Comparison of ENCODE assay signal across 18 cellular contexts in genomic region chr2:208112969-208113368, GRCh38. TPM values are rescaled to one million over a fixed set of nuclear protein-coding genes. Genes with fewer than 3 reads are reported as not detected.
DNase-seq lines count a peak whose midpoint lies in the region; ATAC-seq, FAIRE-seq and TF ChIP-seq lines count a peak whose summit lies in the region.
"Had no signal": no experiment of that assay in that cellular context is flagged by ENCODE, and none has a peak within 500 bp of the region (broad histone marks: within the 10 kb centered on the region; RNA-seq: fewer than 3 reads in every experiment).

No MANE protein-coding gene starts in this region.

- H3K4me1 Mint-ChIP-seq in neural progenitor cell: peaks cover 18% of the 10 kb centered on the region
- no peaks in the 10 kb centered on the region for H3K4me1 Mint-ChIP-seq in natural killer cell treated with Interleukin-12 subunit alpha and Interleukin-12 subunit beta and Interleukin-15 and Interleukin-18, amount 100 ng/mL, for 72 hours (ENCODE audit: low read depth in 2 of 2)
- H3K4me1 Mint-ChIP-seq: naive B cell had no signal

- H3K79me2 ChIP-seq in neural progenitor cell (ENCODE audit: low read depth): no peaks in the 10 kb centered on the region

- no peak overlapping the region for H3K27ac Mint-ChIP-seq in neural progenitor cell
- H3K27ac Mint-ChIP-seq in natural killer cell treated with Interleukin-12 subunit alpha and Interleukin-12 subunit beta and Interleukin-15 and Interleukin-18, amount 100 ng/mL, for 72 hours: no peak overlapping the region
- H3K27ac Mint-ChIP-seq: naive B cell had no signal

- peak; percentile 82 for DNase-seq in H7
- DNase-seq in NCI-H2107 treated with DMSO at 0.1 percent for 48 hours (lab: John Stamatoyannopoulos, UW; ENCODE audit: unreplicated experiment): peak; percentile 85
- DNase-seq in SK-N-DZ (ENCODE audit: low spot score): peak; percentile 74
- peak; percentile 24 for DNase-seq in neural progenitor cell (ENCODE audit: low spot score)
- no peak for DNase-seq in mucosa of gallbladder (ENCODE audit: low spot score)
- no peak for DNase-seq in GM12892 (ENCODE audit: insufficient read length)
- DNase-seq in DMS 273 (lab: John Stamatoyannopoulos, UW; ENCODE audit: unreplicated experiment): no peak
- no peak for DNase-seq in natural killer cell treated with Interleukin-12 subunit alpha and Interleukin-12 subunit beta and Interleukin-15 and Interleukin-18, amount 100 ng/mL, for 72 hours (ENCODE audit: low spot score)
- DNase-seq: activated naive CD4-positive, alpha-beta T cell treated with Interleukin-2 at 50 U/mL for 16 hours; brain microvascular endothelial cell; C1 segment of cervical spinal cord; effector memory CD4-positive, alpha-beta T cell; left cardiac atrium; naive B cell; NCI-H1930; SHP77 had no signal

- H3K27me3 ChIP-seq in H7 (ENCODE audit: control insufficient read depth, insufficient read depth, low read length): no peaks in the 10 kb centered on the region
- no peaks in the 10 kb centered on the region for H3K27me3 ChIP-seq in neural progenitor cell

- no peaks in the 10 kb centered on the region for H4K20me1 ChIP-seq in neural progenitor cell (ENCODE audit: low read depth)

- ATAC-seq in natural killer cell treated with Interleukin-12 subunit alpha and Interleukin-12 subunit beta and Interleukin-15 and Interleukin-18, amount 100 ng/mL, for 72 hours: no peak
- ATAC-seq: left cardiac atrium, sciatic nerve had no signal

- TF ChIP-seq CTCF in neural progenitor cell (IDR thresholded peaks at IDR 0.05): no peak

- no peaks in the 10 kb centered on the region for H3K9me3 ChIP-seq in neural progenitor cell (ENCODE audit: low read depth)

- peaks cover 21% of the 10 kb centered on the region for H3F3A ChIP-seq in neural progenitor cell (ENCODE audit: low read depth)

- no peak overlapping the region for H3K9ac ChIP-seq in neural progenitor cell

- H3K27ac ChIP-seq in neural progenitor cell: no peak overlapping the region
- H3K27ac ChIP-seq: brain microvascular endothelial cell had no signal

- H3K36me3 Mint-ChIP-seq in neural progenitor cell: no peaks in the 10 kb centered on the region
- H3K36me3 Mint-ChIP-seq in natural killer cell treated with Interleukin-12 subunit alpha and Interleukin-12 subunit beta and Interleukin-15 and Interleukin-18, amount 100 ng/mL, for 72 hours: no peaks in the 10 kb centered on the region
- H3K36me3 Mint-ChIP-seq: naive B cell had no signal

- TF ChIP-seq POLR2A in GM12892 (IDR thresholded peaks at IDR 0.05; ENCODE audit: low read depth, low read length): no peak

- H3K4me3 Mint-ChIP-seq in neural progenitor cell: no peak overlapping the region
- H3K4me3 Mint-ChIP-seq in natural killer cell treated with Interleukin-12 subunit alpha and Interleukin-12 subunit beta and Interleukin-15 and Interleukin-18, amount 100 ng/mL, for 72 hours: no peak overlapping the region
- H3K4me3 Mint-ChIP-seq: naive B cell had no signal

- peaks cover 8% of the 10 kb centered on the region for H3K27me3 Mint-ChIP-seq in neural progenitor cell (ENCODE audit: insufficient read depth, low read depth)
- H3K27me3 Mint-ChIP-seq in natural killer cell treated with Interleukin-12 subunit alpha and Interleukin-12 subunit beta and Interleukin-15 and Interleukin-18, amount 100 ng/mL, for 72 hours: peaks cover 0 to 5% of the 10 kb centered on the region in 2 donors

- H3K4me1 ChIP-seq in neural progenitor cell: peaks cover 12% of the 10 kb centered on the region

- H3K4me2 ChIP-seq in neural progenitor cell: peak overlapping the region; percentile 64

- peak overlapping the region; percentile 70 for H2AFZ ChIP-seq in neural progenitor cell (replicated peaks)

- no peaks in the 10 kb centered on the region for H3K36me3 ChIP-seq in H7 (replicated peaks; ENCODE audit: control insufficient read depth, insufficient read depth, low read length)
- H3K36me3 ChIP-seq in neural progenitor cell: no peaks in the 10 kb centered on the region
- H3K36me3 ChIP-seq: brain microvascular endothelial cell had no signal

- H3K9me3 Mint-ChIP-seq in neural progenitor cell: peaks cover 7% of the 10 kb centered on the region
- H3K9me3 Mint-ChIP-seq in natural killer cell treated with Interleukin-12 subunit alpha and Interleukin-12 subunit beta and Interleukin-15 and Interleukin-18, amount 100 ng/mL, for 72 hours: no peaks in the 10 kb centered on the region
- H3K9me3 Mint-ChIP-seq: naive B cell had no signal

- FAIRE-seq in GM12892 (lab: Jason Lieb, UNC): no peak
- FAIRE-seq: frontal cortex had no signal

- no peak overlapping the region for H3K4me3 ChIP-seq in H7 (ENCODE audit: insufficient read depth, low read depth, low read length)
- H3K4me3 ChIP-seq in neural progenitor cell: peak overlapping the region; percentile 16

RNA-seq across cellular contexts. Expression of gene CRYGD, which starts 11.4 kb away (rescaled TPM):
- total RNA-seq in H7 (2014; rRNA removed; shearing (Covaris generic)): 5.2 and 5.5 TPM in 2 replicates
- not detected in 2 replicates for polyA plus RNA-seq in SK-N-DZ (2014; cell fraction: cytosol; rRNA removed)
- polyA plus RNA-seq in SK-N-DZ (2014; cell fraction: nucleus; rRNA removed): not detected in 2 replicates
- total RNA-seq in neural progenitor cell (ENCODE audit: low replicate concordance) (not detected in 2 replicates), mucosa of gallbladder (not detected)
- polyA plus RNA-seq in GM12892 (2012; ENCODE audit: missing spikeins): not detected
- total RNA-seq in natural killer cell treated with Interleukin-12 subunit alpha and Interleukin-12 subunit beta and Interleukin-15 and Interleukin-18, amount 100 ng/mL, for 72 hours: not detected
- total RNA-seq: left cardiac atrium, sciatic nerve had no signal

RNA-seq across cellular contexts. Expression of gene CRYGC, which starts 16.7 kb away (rescaled TPM):
- not detected in 2 replicates for total RNA-seq in H7 (2014; rRNA removed; shearing (Covaris generic))
- 6.7 and 17.3 TPM in 2 replicates for polyA plus RNA-seq in SK-N-DZ (2014; cell fraction: cytosol; rRNA removed)
- 14.1 and 15.1 TPM in 2 replicates for polyA plus RNA-seq in SK-N-DZ (2014; cell fraction: nucleus; rRNA removed)
- total RNA-seq in neural progenitor cell (ENCODE audit: low replicate concordance): not detected in 2 replicates
- total RNA-seq in mucosa of gallbladder: not detected
- polyA plus RNA-seq in GM12892 (2012; ENCODE audit: missing spikeins): not detected
- not detected for total RNA-seq in natural killer cell treated with Interleukin-12 subunit alpha and Interleukin-12 subunit beta and Interleukin-15 and Interleukin-18, amount 100 ng/mL, for 72 hours
- total RNA-seq: frontal cortex, left cardiac atrium, sciatic nerve had no signal

RNA-seq across cellular contexts. Expression of gene CRYGB, which starts 33.0 kb away (rescaled TPM):
- total RNA-seq in H7 (2014; rRNA removed; shearing (Covaris generic)): 0.94 TPM in 1 of 2 replicates, not detected in the other
- not detected in 2 replicates for polyA plus RNA-seq in SK-N-DZ (2014; cell fraction: cytosol; rRNA removed)
- polyA plus RNA-seq in SK-N-DZ (2014; cell fraction: nucleus; rRNA removed): not detected in 2 replicates
- total RNA-seq in neural progenitor cell (ENCODE audit: low replicate concordance) (0.65 TPM in 1 of 2 replicates, not detected in the other), mucosa of gallbladder (not detected)
- polyA plus RNA-seq in GM12892 (2012; ENCODE audit: missing spikeins): not detected
- total RNA-seq in natural killer cell treated with Interleukin-12 subunit alpha and Interleukin-12 subunit beta and Interleukin-15 and Interleukin-18, amount 100 ng/mL, for 72 hours: not detected
- total RNA-seq: frontal cortex, left cardiac atrium, sciatic nerve had no signal

RNA-seq across cellular contexts. Expression of gene CRYGA, which starts 50.4 kb away (rescaled TPM):
- total RNA-seq in H7 (2014; rRNA removed; shearing (Covaris generic)): not detected in 2 replicates
- not detected in 2 replicates for polyA plus RNA-seq in SK-N-DZ (2014; cell fraction: cytosol; rRNA removed)
- not detected in 2 replicates for polyA plus RNA-seq in SK-N-DZ (2014; cell fraction: nucleus; rRNA removed)
- total RNA-seq in neural progenitor cell (ENCODE audit: low replicate concordance): not detected in 2 replicates
- total RNA-seq in mucosa of gallbladder: not detected
- polyA plus RNA-seq in GM12892 (2012; ENCODE audit: missing spikeins): not detected
- not detected for total RNA-seq in natural killer cell treated with Interleukin-12 subunit alpha and Interleukin-12 subunit beta and Interleukin-15 and Interleukin-18, amount 100 ng/mL, for 72 hours
- total RNA-seq: frontal cortex, left cardiac atrium, sciatic nerve had no signal

Comparison
In these comparisons a context has a peak if more than half of its experiments do, and no peak if none do; other contexts are left out.
1. DNase-seq: peak in H7 (single experiment), NCI-H2107 treated with DMSO at 0.1 percent for 48 hours (single experiment), SK-N-DZ (single experiment) and neural progenitor cell (single experiment); none in mucosa of gallbladder (single experiment), GM12892 (single experiment), DMS 273 (single experiment) and natural killer cell treated with Interleukin-12 subunit alpha and Interleukin-12 subunit beta and Interleukin-15 and Interleukin-18, amount 100 ng/mL, for 72 hours (single experiment).